In the genomic region with DNA sequence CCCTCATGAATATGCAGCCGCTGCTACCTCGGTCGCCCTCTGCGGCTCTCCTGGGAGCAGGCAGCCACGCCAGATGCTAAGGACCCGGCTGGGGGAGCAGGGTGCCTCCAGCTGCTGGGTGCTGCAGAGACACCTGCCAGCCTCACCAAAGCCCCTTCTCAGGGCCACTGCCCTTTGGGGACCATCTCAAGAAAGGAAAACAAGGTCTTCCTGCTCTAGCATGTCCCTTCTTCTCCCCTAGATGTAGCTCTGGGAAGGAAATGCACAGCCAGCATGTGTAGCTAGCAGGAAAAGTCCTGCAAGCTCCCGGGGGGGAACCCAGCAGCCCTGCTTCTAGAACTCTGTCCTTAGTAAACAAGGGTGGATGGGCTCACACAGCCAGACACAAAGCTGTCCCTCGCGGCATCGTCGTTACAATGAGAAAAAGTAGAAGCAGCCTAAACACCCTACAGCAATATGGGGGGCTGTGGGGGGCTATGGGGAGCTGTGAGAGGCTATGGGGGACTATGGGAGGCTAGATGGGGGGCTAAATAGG, we compare ENCODE assay signal across 17 cellular contexts. TPM values are rescaled to one million over a fixed set of nuclear protein-coding genes. Genes with fewer than 3 reads are reported as not detected.
"Had no signal": no experiment of that assay in that cellular context is flagged by ENCODE, and none has a peak within 500 bp of the region (broad histone marks: within the 10 kb centered on the region; RNA-seq: fewer than 3 reads in every experiment).

No MANE protein-coding gene starts in this region.

- H3K4me3 ChIP-seq: breast epithelium, lower lobe of right lung, neural progenitor cell had no signal

- H3K4me3 Mint-ChIP-seq: dendritic cell treated with granulocyte-macrophage colony-stimulating factor and Interleukin-4, amounts not matched to agents 40 ng/mL and 50 ng/mL, for 4 days; neural progenitor cell; stimulated activated naive CD8-positive, alpha-beta T cell treated with anti-CD3 and anti-CD28 coated beads, Interleukin-15, amount 100 ng/mL, for 72 hours; type B pancreatic cell had no signal

- DNase-seq: activated CD4-positive, alpha-beta T cell treated with anti-CD3 and anti-CD28 coated beads, Interleukin-2, amount 50 U/mL, for 1 hour; activated naive CD4-positive, alpha-beta T cell; cerebellar nuclear complex; effector memory CD4-positive, alpha-beta T cell; foreskin fibroblast; kidney glomerular epithelial cell; lower lobe of right lung; stimulated activated CD4-positive, alpha-beta T cell treated with anti-CD3 and anti-CD28 coated beads, Interleukin-1b, Interleukin-23, amount 100 ng/mL, for 48 hours; stimulated activated naive CD8-positive, alpha-beta T cell treated with anti-CD3 and anti-CD28 coated beads, Interleukin-15, amount 100 ng/mL, for 72 hours had no signal

- H3K4me1 ChIP-seq: breast epithelium, lower lobe of right lung, neural progenitor cell, parathyroid adenoma had no signal

- H3K36me3 Mint-ChIP-seq: neural progenitor cell, type B pancreatic cell had no signal

- H3K9me3 ChIP-seq: breast epithelium, lower lobe of right lung had no signal

- H3K4me1 Mint-ChIP-seq: stimulated activated naive CD8-positive, alpha-beta T cell treated with anti-CD3 and anti-CD28 coated beads, Interleukin-15, amount 100 ng/mL, for 72 hours had no signal

- H3K9me3 Mint-ChIP-seq: dendritic cell treated with granulocyte-macrophage colony-stimulating factor and Interleukin-4, amounts not matched to agents 40 ng/mL and 50 ng/mL, for 4 days; neural progenitor cell; stimulated activated naive CD8-positive, alpha-beta T cell treated with anti-CD3 and anti-CD28 coated beads, Interleukin-15, amount 100 ng/mL, for 72 hours had no signal

- ATAC-seq: activated CD4-positive, CD25-positive, alpha-beta regulatory T cell treated with anti-CD3 and anti-CD28 coated beads, Interleukin-2, amount 50 U/mL, for 24 hours; lower lobe of right lung; stimulated activated naive CD8-positive, alpha-beta T cell treated with anti-CD3 and anti-CD28 coated beads, Interleukin-15, amount 100 ng/mL, for 72 hours had no signal

- H3K27me3 ChIP-seq: neural progenitor cell had no signal

- H3K36me3 ChIP-seq: breast epithelium, lower lobe of right lung, neural progenitor cell had no signal

- H3K27ac Mint-ChIP-seq: dendritic cell treated with granulocyte-macrophage colony-stimulating factor and Interleukin-4, amounts not matched to agents 40 ng/mL and 50 ng/mL, for 4 days; neural progenitor cell; stimulated activated naive CD8-positive, alpha-beta T cell treated with anti-CD3 and anti-CD28 coated beads, Interleukin-15, amount 100 ng/mL, for 72 hours; type B pancreatic cell had no signal

- H3K27ac ChIP-seq: breast epithelium, lower lobe of right lung, neural progenitor cell, parathyroid adenoma had no signal

RNA-seq across cellular contexts. Expression of a gene that starts 56.7 kb away (rescaled TPM):
- total RNA-seq: activated CD8-positive, alpha-beta memory T cell treated with anti-CD3 and anti-CD28 coated beads for 36 hours; myocyte had no signal
